Comparison of ENCODE assay signal across 9 cellular contexts in genomic region chrX:110418220-110418856, GRCh38. TPM values are rescaled to one million over a fixed set of nuclear protein-coding genes. Genes with fewer than 3 reads are reported as not detected.
DNase-seq lines count a peak whose midpoint lies in the region; ATAC-seq, FAIRE-seq and TF ChIP-seq lines count a peak whose summit lies in the region.
"Had no signal": no experiment of that assay in that cellular context is flagged by ENCODE, and none has a peak within 500 bp of the region (broad histone marks: within the 10 kb centered on the region; RNA-seq: fewer than 3 reads in every experiment).

No MANE protein-coding gene starts in this region.

- peak in 1 of 7 experiments; percentile 25 for TF ChIP-seq CTCF in stomach (IDR thresholded peaks at IDR 0.05)
- TF ChIP-seq CTCF in sigmoid colon (IDR thresholded peaks at IDR 0.05) = peak in 1 of 4 experiments; percentile 9

- no peaks in the 10 kb centered on the region for H3K36me3 ChIP-seq in stomach
- H3K36me3 ChIP-seq in sigmoid colon = no peaks in the 10 kb centered on the region

- H3K27ac ChIP-seq in stomach = peak overlapping the region in 4 of 5 donors; percentile 12 to 60 (median 54)
- H3K27ac ChIP-seq in sigmoid colon = no peak overlapping the region

- 18 to 40% (median 31%) methylated on average over 9 to 13 of the region's 13 CpGs for WGBS in stomach, 5 donors
- 17 to 44% methylated on average over 13 of the region's 13 CpGs for WGBS in sigmoid colon, 2 donors

- peaks cover 0 to 23% (median 0%) of the 10 kb centered on the region in 3 donors for H3K27me3 ChIP-seq in stomach
- no peaks in the 10 kb centered on the region for H3K27me3 ChIP-seq in sigmoid colon

- peak; percentile 59 for FAIRE-seq in RCC 7860 (lab: Jason Lieb, UNC)

- TF ChIP-seq EP300 in stomach (IDR thresholded peaks at IDR 0.05) (no peak), sigmoid colon (IDR thresholded peaks at IDR 0.05) (no peak)

- DNase-seq in NCI-H2196 (lab: John Stamatoyannopoulos, UW; ENCODE audit: unreplicated experiment) = peak; percentile 27
- no peak for DNase-seq in NCI-H2196 treated with DMSO at 0.1 percent for 48 hours (lab: John Stamatoyannopoulos, UW; ENCODE audit: unreplicated experiment)
- DNase-seq in RCC 7860 (ENCODE audit: low spot score) = no peak
- DNase-seq in glomerular visceral epithelial cell (ENCODE audit: extremely low spot score) = peak; percentile 41
- peak; percentile 32 for DNase-seq in stomach
- DNase-seq in stimulated activated CD4-positive, alpha-beta T cell treated with anti-CD3 and anti-CD28 coated beads, Interleukin-4, amount 100 ng/mL, for 24 hours = no peak
- DNase-seq in sigmoid colon = no peak
- DNase-seq: CD4-positive, CD25-positive, alpha-beta regulatory T cell had no signal

- intact Hi-C loops in stomach (cut with DNase I; ENCODE audit: low total_unique reads) = no loop called here
- intact Hi-C loops in sigmoid colon (cut with DNase I) = no loop called here

- TF ChIP-seq POLR2A in stomach (IDR thresholded peaks at IDR 0.05) (no peak), sigmoid colon (IDR thresholded peaks at IDR 0.05) (no peak)

- H3K4me3 ChIP-seq in stomach = no peak overlapping the region
- H3K4me3 ChIP-seq in sigmoid colon = no peak overlapping the region

- H3K4me1 ChIP-seq in stomach = peaks cover 0 to 32% (median 10%) of the 10 kb centered on the region in 4 donors
- H3K4me1 ChIP-seq in sigmoid colon = peaks cover 0 to 5% (median 0%) of the 10 kb centered on the region in 4 donors

- ATAC-seq in activated CD4-positive, CD25-positive, alpha-beta regulatory T cell treated with anti-CD3 and anti-CD28 coated beads, Interleukin-2, amount 50 U/mL, for 24 hours = no peak

- H3K9me3 ChIP-seq in stomach (no peaks in the 10 kb centered on the region), sigmoid colon (no peaks in the 10 kb centered on the region)

RNA-seq across cellular contexts. Expression of gene RTL9, which starts 59.7 kb away (rescaled TPM):
- total RNA-seq in stomach (under 1 TPM in 1 of 5 donors, not detected in 4; under 0.01 TPM), sigmoid colon (under 1 TPM in 2 of 4 donors, not detected in 2; under 0.01 to 0.28 TPM)
- polyA plus RNA-seq in stomach (not detected), sigmoid colon (under 1 TPM in 1 of 3 donors, not detected in 2; 0.03 TPM)
- total RNA-seq: CD4-positive, CD25-positive, alpha-beta regulatory T cell had no signal
- polyA plus RNA-seq: CD4-positive, CD25-positive, alpha-beta regulatory T cell had no signal

Comparison
In these comparisons a context has a peak if more than half of its experiments do, and no peak if none do; other contexts are left out.
1. DNase-seq: peak in NCI-H2196 (single experiment), glomerular visceral epithelial cell (single experiment) and stomach (single experiment); none in NCI-H2196 treated with DMSO at 0.1 percent for 48 hours (single experiment), RCC 7860 (single experiment), stimulated activated CD4-positive, alpha-beta T cell treated with anti-CD3 and anti-CD28 coated beads, Interleukin-4, amount 100 ng/mL, for 24 hours (single experiment) and sigmoid colon (single experiment).
2. H3K27ac ChIP-seq: peak in stomach (4 of 5); none in sigmoid colon (0 of 4).